In the genomic region with DNA sequence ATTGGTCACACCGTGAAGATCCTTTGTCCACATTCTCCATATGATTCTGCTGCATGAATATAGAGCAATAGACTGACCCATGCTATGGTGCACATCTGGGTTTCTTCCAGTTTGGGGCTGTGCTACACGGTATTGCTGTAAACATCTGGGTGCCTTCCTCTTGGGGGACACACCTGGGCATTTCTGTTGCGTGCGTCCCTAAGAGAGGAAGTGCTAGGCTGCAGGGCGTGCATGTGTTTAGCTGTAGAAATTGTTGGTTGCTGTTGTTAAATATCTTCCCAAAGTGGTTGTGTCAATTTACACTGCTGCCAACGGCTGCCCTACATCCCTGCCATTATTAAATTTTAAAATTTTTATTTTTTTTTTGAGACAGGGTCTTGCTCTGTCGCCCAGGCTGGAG, we compare ENCODE assay signal across 19 cellular contexts. TPM values are rescaled to one million over a fixed set of nuclear protein-coding genes. Genes with fewer than 3 reads are reported as not detected.
DNase-seq lines count a peak whose midpoint lies in the region; ATAC-seq and TF ChIP-seq lines count a peak whose summit lies in the region.
"Had no signal": no experiment of that assay in that cellular context is flagged by ENCODE, and none has a peak within 500 bp of the region (broad histone marks: within the 10 kb centered on the region; RNA-seq: fewer than 3 reads in every experiment).

No MANE protein-coding gene starts in this region.

- DNase-seq in activated naive CD4-positive, alpha-beta T cell treated with anti-CD3 and anti-CD28 coated beads, Interleukin-2, amount 10 ng/mL, durations not matched to agents 7 days and 5 days, result no peak
- no peak for DNase-seq in activated naive CD4-positive, alpha-beta T cell treated with Interleukin-2 at 50 U/mL for 16 hours
- DNase-seq in DND-41 (no peak), WTC11 (ENCODE audit: low spot score) (no peak), testis (no peak)
- no peak for DNase-seq in natural killer cell treated with Interleukin-12 subunit alpha and Interleukin-12 subunit beta and Interleukin-15 and Interleukin-18, amount 100 ng/mL, for 72 hours (ENCODE audit: low spot score)
- DNase-seq: C1 segment of cervical spinal cord; Caco-2; CD4-positive, CD25-positive, alpha-beta regulatory T cell; CD8-positive, alpha-beta T cell; DMS153; EL; GDM1; GOT3; HFFc6 had no signal

- H3K27ac ChIP-seq in DND-41 (ENCODE audit: low read length) (peak overlapping the region; percentile 41), testis (no peak overlapping the region)
- H3K27ac ChIP-seq: 22Rv1 had no signal

- H3K4me1 ChIP-seq in DND-41 (ENCODE audit: insufficient read depth, low read length) (no peaks in the 10 kb centered on the region), testis (no peaks in the 10 kb centered on the region)
- H3K4me1 ChIP-seq: Caco-2, HAP-1 had no signal

- H3K4me2 ChIP-seq in DND-41 (ENCODE audit: insufficient read depth, low read length), result no peak overlapping the region

- peaks cover 88% of the 10 kb centered on the region for H3K36me3 ChIP-seq in DND-41 (ENCODE audit: insufficient read depth, low read length)
- no peaks in the 10 kb centered on the region for H3K36me3 ChIP-seq in testis (ENCODE audit: low read depth, missing control alignments)

- no peak overlapping the region for H3K4me3 Mint-ChIP-seq in activated naive CD4-positive, alpha-beta T cell treated with anti-CD3 and anti-CD28 coated beads, Interleukin-2, amount 10 ng/mL, durations not matched to agents 7 days and 5 days
- no peak overlapping the region for H3K4me3 Mint-ChIP-seq in WTC11
- no peak overlapping the region for H3K4me3 Mint-ChIP-seq in natural killer cell treated with Interleukin-12 subunit alpha and Interleukin-12 subunit beta and Interleukin-15 and Interleukin-18, amount 100 ng/mL, for 72 hours
- H3K4me3 Mint-ChIP-seq: CD4-positive, CD25-positive, alpha-beta regulatory T cell; CD8-positive, alpha-beta T cell; HFFc6 had no signal

- H3K4me3 ChIP-seq in DND-41 (ENCODE audit: low read depth in 1 of 2, low read length in 2 of 2) (no peak overlapping the region), testis (no peak overlapping the region)
- H3K4me3 ChIP-seq: GM12878, HAP-1 had no signal

- H3K36me3 Mint-ChIP-seq in activated naive CD4-positive, alpha-beta T cell treated with anti-CD3 and anti-CD28 coated beads, Interleukin-2, amount 10 ng/mL, durations not matched to agents 7 days and 5 days, result peaks cover 70% of the 10 kb centered on the region
- peaks cover 55% of the 10 kb centered on the region for H3K36me3 Mint-ChIP-seq in WTC11
- peaks cover 33% of the 10 kb centered on the region for H3K36me3 Mint-ChIP-seq in natural killer cell treated with Interleukin-12 subunit alpha and Interleukin-12 subunit beta and Interleukin-15 and Interleukin-18, amount 100 ng/mL, for 72 hours

- H3K27me3 ChIP-seq in DND-41 (ENCODE audit: insufficient read depth, low read length, poor library complexity), result no peaks in the 10 kb centered on the region
- H3K27me3 ChIP-seq in testis, result no peaks in the 10 kb centered on the region

- no peaks in the 10 kb centered on the region for H3K27me3 Mint-ChIP-seq in activated naive CD4-positive, alpha-beta T cell treated with anti-CD3 and anti-CD28 coated beads, Interleukin-2, amount 10 ng/mL, durations not matched to agents 7 days and 5 days
- H3K27me3 Mint-ChIP-seq in WTC11 (ENCODE audit: low read depth), result no peaks in the 10 kb centered on the region
- no peaks in the 10 kb centered on the region for H3K27me3 Mint-ChIP-seq in natural killer cell treated with Interleukin-12 subunit alpha and Interleukin-12 subunit beta and Interleukin-15 and Interleukin-18, amount 100 ng/mL, for 72 hours
- H3K27me3 Mint-ChIP-seq: CD4-positive, CD25-positive, alpha-beta regulatory T cell had no signal

- intact Hi-C loops in testis (cut with DNase I; ENCODE audit: low total_unique reads), result no loop called here

- peak overlapping the region; percentile 5 for H3K27ac Mint-ChIP-seq in activated naive CD4-positive, alpha-beta T cell treated with anti-CD3 and anti-CD28 coated beads, Interleukin-2, amount 10 ng/mL, durations not matched to agents 7 days and 5 days
- H3K27ac Mint-ChIP-seq in WTC11, result peak overlapping the region; percentile 77; the same call in 1 of the 2 replicates
- H3K27ac Mint-ChIP-seq in natural killer cell treated with Interleukin-12 subunit alpha and Interleukin-12 subunit beta and Interleukin-15 and Interleukin-18, amount 100 ng/mL, for 72 hours, result no peak overlapping the region
- H3K27ac Mint-ChIP-seq: CD8-positive, alpha-beta T cell; HFFc6 had no signal

- no peak overlapping the region for H3K9ac ChIP-seq in DND-41 (ENCODE audit: low read depth, low read length)

- CTCF ChIA-PET in activated naive CD4-positive, alpha-beta T cell treated with anti-CD3 and anti-CD28 coated beads, Interleukin-2, amount 10 ng/mL, durations not matched to agents 7 days and 5 days (lab: Charles Lee), result no interaction called here
- CTCF ChIA-PET in WTC11 (lab: Charles Lee), result no interaction called here

- POLR2A ChIA-PET in WTC11 (lab: Charles Lee), result no interaction called here

- TF ChIP-seq POLR2A in testis (IDR thresholded peaks at IDR 0.05), result no peak

- no peaks in the 10 kb centered on the region for H3K9me3 Mint-ChIP-seq in activated naive CD4-positive, alpha-beta T cell treated with anti-CD3 and anti-CD28 coated beads, Interleukin-2, amount 10 ng/mL, durations not matched to agents 7 days and 5 days
- peaks cover 8% of the 10 kb centered on the region for H3K9me3 Mint-ChIP-seq in WTC11
- no peaks in the 10 kb centered on the region for H3K9me3 Mint-ChIP-seq in natural killer cell treated with Interleukin-12 subunit alpha and Interleukin-12 subunit beta and Interleukin-15 and Interleukin-18, amount 100 ng/mL, for 72 hours
- H3K9me3 Mint-ChIP-seq: CD4-positive, CD25-positive, alpha-beta regulatory T cell; CD8-positive, alpha-beta T cell; HFFc6 had no signal

- TF ChIP-seq CTCF in DND-41 (IDR thresholded peaks at IDR 0.05; ENCODE audit: borderline replicate concordance, extremely low read depth, low read length, poor library complexity, severe bottlenecking) (no peak), WTC11 (IDR thresholded peaks at IDR 0.05) (no peak), testis (IDR thresholded peaks at IDR 0.05) (no peak)

- H2AFZ ChIP-seq in DND-41 (ENCODE audit: low read depth, low read length), result no peak overlapping the region

- no peaks in the 10 kb centered on the region for H3K9me3 ChIP-seq in DND-41 (ENCODE audit: insufficient read depth, low read length, severe bottlenecking)
- no peaks in the 10 kb centered on the region for H3K9me3 ChIP-seq in testis
- H3K9me3 ChIP-seq: Caco-2, HAP-1 had no signal

- ATAC-seq in DND-41 (ENCODE audit: insufficient read depth, low read depth) (no peak), WTC11 (no peak), HG02885 (IDR thresholded peaks at IDR 0.05; ENCODE audit: poor library complexity, unreplicated experiment) (no peak)
- no peak for ATAC-seq in natural killer cell treated with Interleukin-12 subunit alpha and Interleukin-12 subunit beta and Interleukin-15 and Interleukin-18, amount 100 ng/mL, for 72 hours
- ATAC-seq: CD8-positive, alpha-beta T cell; GM12878 had no signal

- WGBS in testis, 2 donors, result 79 to 95% methylated on average over 7 of the region's 7 CpGs

- H3K79me2 ChIP-seq in DND-41 (ENCODE audit: insufficient read depth, low read length), result no peaks in the 10 kb centered on the region

- H4K20me1 ChIP-seq in DND-41 (ENCODE audit: insufficient read depth, low read length), result peaks cover 7% of the 10 kb centered on the region; the same call in 1 of the 2 replicates

- peaks cover 13% of the 10 kb centered on the region for H3K4me1 Mint-ChIP-seq in activated naive CD4-positive, alpha-beta T cell treated with anti-CD3 and anti-CD28 coated beads, Interleukin-2, amount 10 ng/mL, durations not matched to agents 7 days and 5 days
- peaks cover 33% of the 10 kb centered on the region for H3K4me1 Mint-ChIP-seq in WTC11
- H3K4me1 Mint-ChIP-seq in natural killer cell treated with Interleukin-12 subunit alpha and Interleukin-12 subunit beta and Interleukin-15 and Interleukin-18, amount 100 ng/mL, for 72 hours (ENCODE audit: low read depth in 2 of 2), result peaks cover 4 to 11% of the 10 kb centered on the region in 2 donors

TF ChIP-seq in WTC11, 78 proteins besides CTCF, POLR2A, EP300 and RAD21 (continues in another document):
- TF ChIP-seq ZNF138 (CRISPR knock-in tag; conservative IDR thresholded peaks at IDR 0.05) (no peak), NR2C2 (CRISPR knock-in tag; IDR thresholded peaks at IDR 0.05) (no peak), GTF2I (CRISPR knock-in tag; conservative IDR thresholded peaks at IDR 0.05) (no peak)
- TF ChIP-seq, protein P1, sequence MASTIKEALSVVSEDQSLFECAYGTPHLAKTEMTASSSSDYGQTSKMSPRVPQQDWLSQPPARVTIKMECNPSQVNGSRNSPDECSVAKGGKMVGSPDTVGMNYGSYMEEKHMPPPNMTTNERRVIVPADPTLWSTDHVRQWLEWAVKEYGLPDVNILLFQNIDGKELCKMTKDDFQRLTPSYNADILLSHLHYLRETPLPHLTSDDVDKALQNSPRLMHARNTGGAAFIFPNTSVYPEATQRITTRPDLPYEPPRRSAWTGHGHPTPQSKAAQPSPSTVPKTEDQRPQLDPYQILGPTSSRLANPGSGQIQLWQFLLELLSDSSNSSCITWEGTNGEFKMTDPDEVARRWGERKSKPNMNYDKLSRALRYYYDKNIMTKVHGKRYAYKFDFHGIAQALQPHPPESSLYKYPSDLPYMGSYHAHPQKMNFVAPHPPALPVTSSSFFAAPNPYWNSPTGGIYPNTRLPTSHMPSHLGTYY (CRISPR knock-in tag; IDR thresholded peaks at IDR 0.05), result no peak
- TF ChIP-seq, protein P2, sequence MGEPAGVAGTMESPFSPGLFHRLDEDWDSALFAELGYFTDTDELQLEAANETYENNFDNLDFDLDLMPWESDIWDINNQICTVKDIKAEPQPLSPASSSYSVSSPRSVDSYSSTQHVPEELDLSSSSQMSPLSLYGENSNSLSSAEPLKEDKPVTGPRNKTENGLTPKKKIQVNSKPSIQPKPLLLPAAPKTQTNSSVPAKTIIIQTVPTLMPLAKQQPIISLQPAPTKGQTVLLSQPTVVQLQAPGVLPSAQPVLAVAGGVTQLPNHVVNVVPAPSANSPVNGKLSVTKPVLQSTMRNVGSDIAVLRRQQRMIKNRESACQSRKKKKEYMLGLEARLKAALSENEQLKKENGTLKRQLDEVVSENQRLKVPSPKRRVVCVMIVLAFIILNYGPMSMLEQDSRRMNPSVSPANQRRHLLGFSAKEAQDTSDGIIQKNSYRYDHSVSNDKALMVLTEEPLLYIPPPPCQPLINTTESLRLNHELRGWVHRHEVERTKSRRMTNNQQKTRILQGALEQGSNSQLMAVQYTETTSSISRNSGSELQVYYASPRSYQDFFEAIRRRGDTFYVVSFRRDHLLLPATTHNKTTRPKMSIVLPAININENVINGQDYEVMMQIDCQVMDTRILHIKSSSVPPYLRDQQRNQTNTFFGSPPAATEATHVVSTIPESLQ (CRISPR knock-in tag; IDR thresholded peaks at IDR 0.05), result no peak

RNA-seq across cellular contexts. Expression of a gene that starts 52.4 kb away (rescaled TPM):
- total RNA-seq in WTC11 (2021), result 59.2 to 69.9 TPM (median 69.8 TPM) in 3 replicates
- 10 to 100 TPM; 37.4 to 44.0 TPM for total RNA-seq in testis
- 26.2 TPM for polyA plus RNA-seq in testis (ENCODE audit: insufficient read depth, low read depth, low replicate concordance)
- 100 to 1,000 TPM; 106 to 224 TPM for total RNA-seq in natural killer cell treated with Interleukin-12 subunit alpha and Interleukin-12 subunit beta and Interleukin-15 and Interleukin-18, amount 100 ng/mL, for 72 hours

Comparison
In these comparisons a context has a peak if more than half of its experiments do, and no peak if none do; other contexts are left out.
1. H3K27ac Mint-ChIP-seq: peak in activated naive CD4-positive, alpha-beta T cell treated with anti-CD3 and anti-CD28 coated beads, Interleukin-2, amount 10 ng/mL, durations not matched to agents 7 days and 5 days (single experiment) and WTC11 (single experiment); none in natural killer cell treated with Interleukin-12 subunit alpha and Interleukin-12 subunit beta and Interleukin-15 and Interleukin-18, amount 100 ng/mL, for 72 hours (0 of 2).